In the genomic region with DNA sequence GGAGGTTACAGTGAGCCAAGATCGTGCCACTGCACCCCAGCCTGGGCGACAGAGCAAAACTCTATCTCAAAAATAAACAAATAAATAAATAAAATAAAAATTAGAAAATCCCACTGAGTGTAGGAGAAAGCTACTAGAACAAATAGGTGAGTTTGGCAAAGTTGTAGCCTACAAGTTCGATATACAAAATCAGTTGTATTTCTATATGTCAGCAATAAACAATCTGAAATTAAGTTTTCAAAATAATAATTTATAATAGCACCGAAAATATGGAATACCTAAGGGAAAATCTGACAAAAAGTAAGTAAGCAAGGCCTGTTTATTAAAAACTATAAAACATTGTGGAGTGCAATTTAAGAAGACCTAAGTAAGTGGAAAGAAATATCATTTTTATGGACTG, we compare ENCODE assay signal across 37 cellular contexts. TPM values are rescaled to one million over a fixed set of nuclear protein-coding genes. Genes with fewer than 3 reads are reported as not detected.
"Had no signal": no experiment of that assay in that cellular context is flagged by ENCODE, and none has a peak within 500 bp of the region (broad histone marks: within the 10 kb centered on the region; RNA-seq: fewer than 3 reads in every experiment).

No MANE protein-coding gene starts in this region.

- DNase-seq: activated B cell treated with CpG ODN at 0.5 μM for 24 hours; activated CD4-positive, alpha-beta memory T cell treated with anti-CD3 and anti-CD28 coated beads for 36 hours; activated CD4-positive, alpha-beta T cell treated with anti-CD3 and anti-CD28 coated beads for 4 hours; activated CD4-positive, alpha-beta T cell treated with anti-CD3 and anti-CD28 coated beads, Interleukin-2, amount 10 ng/mL, durations not matched to agents 24 days and 14 days; activated CD4-positive, alpha-beta T cell treated with anti-CD3 and anti-CD28 coated beads, Interleukin-2, amount 50 U/mL, for 1 hour; activated CD4-positive, alpha-beta T cell treated with anti-CD3 and anti-CD28 coated beads, Interleukin-2, amount 50 U/mL, for 4 hours; activated CD4-positive, CD25-positive, alpha-beta regulatory T cell treated with anti-CD3 and anti-CD28 coated beads, Interleukin-2, amount 50 U/mL, for 72 hours; activated CD8-positive, alpha-beta memory T cell treated with anti-CD3 and anti-CD28 coated beads, Interleukin-2, amount 50 U/mL, for 4 hours; activated CD8-positive, alpha-beta T cell treated with anti-CD3 and anti-CD28 coated beads for 36 hours; activated effector memory CD4-positive, alpha-beta T cell treated with anti-CD3 and anti-CD28 coated beads, Interleukin-2, amount 50 U/mL, for 16 hours; activated gamma-delta T cell treated with Interleukin-2 at 50 U/mL for 16 hours; activated naive CD4-positive, alpha-beta T cell; activated naive CD4-positive, alpha-beta T cell treated with anti-CD3 and anti-CD28 coated beads for 36 hours; activated naive CD4-positive, alpha-beta T cell treated with anti-CD3 and anti-CD28 coated beads, Interleukin-2, amount 50 U/mL, for 16 hours; activated naive CD8-positive, alpha-beta T cell treated with anti-CD3 and anti-CD28 coated beads for 36 hours; activated T-cell treated with anti-CD3 and anti-CD28 coated beads for 4 hours; activated T-cell treated with anti-CD3 and anti-CD28 coated beads, Interleukin-2, amount 50 U/mL, for 1 hour; activated T-cell treated with anti-CD3 and anti-CD28 coated beads, Interleukin-2, amount 50 U/mL, for 4 hours; activated T-cell treated with anti-CD3 and anti-CD28 coated beads, Interleukin-2, amount 50 U/mL, for 72 hours; adrenal gland; amniotic stem cell; aorta; body of pancreas; brain microvascular endothelial cell; central memory CD4-positive, alpha-beta T cell; T-helper 2 cell; T-helper 9 cell had no signal

- H3K36me3 ChIP-seq: adrenal gland, brain microvascular endothelial cell, breast epithelium had no signal

- H3K4me1 ChIP-seq: adrenal gland, body of pancreas, breast epithelium had no signal

- H3K9me3 ChIP-seq: adrenal gland, body of pancreas had no signal

- ATAC-seq: activated CD8-positive, alpha-beta T cell treated with anti-CD3 and anti-CD28 coated beads for 36 hours; activated naive CD4-positive, alpha-beta T cell treated with anti-CD3 and anti-CD28 coated beads, Interleukin-2, amount 50 U/mL, for 72 hours; activated T-cell treated with anti-CD3 and anti-CD28 coated beads, Interleukin-2, amount 50 U/mL, for 4 hours; activated T-cell treated with anti-CD3 and anti-CD28 coated beads, Interleukin-2, amount 50 U/mL, for 72 hours; activated T-helper 17 cell treated with anti-CD3 and anti-CD28 coated beads, Interleukin-2, amount 50 U/mL, for 72 hours; body of pancreas had no signal

- H3K27me3 ChIP-seq: adrenal gland, body of pancreas, brain microvascular endothelial cell, breast epithelium had no signal

- H3K4me3 ChIP-seq: adrenal gland, body of pancreas, breast epithelium had no signal

- H3K27ac ChIP-seq: adrenal gland, body of pancreas, brain microvascular endothelial cell, breast epithelium, VCaP had no signal

- FAIRE-seq: astrocyte, TTC549 had no signal

RNA-seq across cellular contexts. Expression of a gene that starts 5.1 kb away (rescaled TPM):
- total RNA-seq: activated B cell treated with CpG ODN at 0.5 μM for 24 hours; activated CD4-positive, alpha-beta memory T cell treated with anti-CD3 and anti-CD28 coated beads for 36 hours; activated CD4-positive, alpha-beta T cell treated with anti-CD3 and anti-CD28 coated beads, Interleukin-2, amount 10 ng/mL, durations not matched to agents 24 days and 14 days; activated CD8-positive, alpha-beta memory T cell treated with anti-CD3 and anti-CD28 coated beads for 36 hours; activated CD8-positive, alpha-beta T cell treated with anti-CD3 and anti-CD28 coated beads for 36 hours; activated naive CD4-positive, alpha-beta T cell treated with anti-CD3 and anti-CD28 coated beads for 36 hours; activated naive CD4-positive, alpha-beta T cell treated with anti-CD3 and anti-CD28 coated beads, Interleukin-2, amount 50 U/mL, for 72 hours; activated naive CD8-positive, alpha-beta T cell treated with anti-CD3 and anti-CD28 coated beads for 36 hours; activated T-cell treated with anti-CD3 and anti-CD28 coated beads, Interleukin-2, amount 50 U/mL, for 4 hours; activated T-cell treated with anti-CD3 and anti-CD28 coated beads, Interleukin-2, amount 50 U/mL, for 72 hours; activated T-helper 1 cell treated with anti-CD3 and anti-CD28 coated beads, Interleukin-12 subunit alpha, Interleukin-12 subunit beta, Interleukin-2, Interleukin-4 antibody, amounts not matched to agents 30 ng/mL and 10 ng/mL and 1 ng/mL, durations not matched to agents 14 hours and 24 hours and 36 hours; activated T-helper 17 cell treated with anti-CD3 and anti-CD28 coated beads, Interleukin-2, amount 50 U/mL, for 72 hours; adrenal gland; aorta; astrocyte; body of pancreas; breast epithelium; cardiac septum; cerebellum had no signal
- polyA plus RNA-seq: adrenal gland, aorta had no signal

RNA-seq across cellular contexts. Expression of a gene that starts 27.1 kb away (rescaled TPM):
- total RNA-seq: activated B cell treated with CpG ODN at 0.5 μM for 24 hours; activated CD4-positive, alpha-beta memory T cell treated with anti-CD3 and anti-CD28 coated beads for 36 hours; activated CD4-positive, alpha-beta T cell treated with anti-CD3 and anti-CD28 coated beads, Interleukin-2, amount 10 ng/mL, durations not matched to agents 24 days and 14 days; activated CD8-positive, alpha-beta memory T cell treated with anti-CD3 and anti-CD28 coated beads for 36 hours; activated CD8-positive, alpha-beta T cell treated with anti-CD3 and anti-CD28 coated beads for 36 hours; activated naive CD4-positive, alpha-beta T cell treated with anti-CD3 and anti-CD28 coated beads for 36 hours; activated naive CD4-positive, alpha-beta T cell treated with anti-CD3 and anti-CD28 coated beads, Interleukin-2, amount 50 U/mL, for 72 hours; activated naive CD8-positive, alpha-beta T cell treated with anti-CD3 and anti-CD28 coated beads for 36 hours; activated T-cell treated with anti-CD3 and anti-CD28 coated beads, Interleukin-2, amount 50 U/mL, for 4 hours; activated T-cell treated with anti-CD3 and anti-CD28 coated beads, Interleukin-2, amount 50 U/mL, for 72 hours; activated T-helper 1 cell treated with anti-CD3 and anti-CD28 coated beads, Interleukin-12 subunit alpha, Interleukin-12 subunit beta, Interleukin-2, Interleukin-4 antibody, amounts not matched to agents 30 ng/mL and 10 ng/mL and 1 ng/mL, durations not matched to agents 14 hours and 24 hours and 36 hours; activated T-helper 17 cell treated with anti-CD3 and anti-CD28 coated beads, Interleukin-2, amount 50 U/mL, for 72 hours; adrenal gland; aorta; astrocyte; body of pancreas; breast epithelium; cardiac septum; cerebellum had no signal
- polyA plus RNA-seq: adrenal gland, aorta had no signal

RNA-seq across cellular contexts. Expression of a gene that starts 42.7 kb away (rescaled TPM):
- total RNA-seq: activated B cell treated with CpG ODN at 0.5 μM for 24 hours; activated CD4-positive, alpha-beta memory T cell treated with anti-CD3 and anti-CD28 coated beads for 36 hours; activated CD4-positive, alpha-beta T cell treated with anti-CD3 and anti-CD28 coated beads, Interleukin-2, amount 10 ng/mL, durations not matched to agents 24 days and 14 days; activated CD8-positive, alpha-beta memory T cell treated with anti-CD3 and anti-CD28 coated beads for 36 hours; activated CD8-positive, alpha-beta T cell treated with anti-CD3 and anti-CD28 coated beads for 36 hours; activated naive CD4-positive, alpha-beta T cell treated with anti-CD3 and anti-CD28 coated beads for 36 hours; activated naive CD4-positive, alpha-beta T cell treated with anti-CD3 and anti-CD28 coated beads, Interleukin-2, amount 50 U/mL, for 72 hours; activated naive CD8-positive, alpha-beta T cell treated with anti-CD3 and anti-CD28 coated beads for 36 hours; activated T-cell treated with anti-CD3 and anti-CD28 coated beads, Interleukin-2, amount 50 U/mL, for 4 hours; activated T-cell treated with anti-CD3 and anti-CD28 coated beads, Interleukin-2, amount 50 U/mL, for 72 hours; activated T-helper 1 cell treated with anti-CD3 and anti-CD28 coated beads, Interleukin-12 subunit alpha, Interleukin-12 subunit beta, Interleukin-2, Interleukin-4 antibody, amounts not matched to agents 30 ng/mL and 10 ng/mL and 1 ng/mL, durations not matched to agents 14 hours and 24 hours and 36 hours; activated T-helper 17 cell treated with anti-CD3 and anti-CD28 coated beads, Interleukin-2, amount 50 U/mL, for 72 hours; adrenal gland; aorta; astrocyte; body of pancreas; breast epithelium; cardiac septum; cerebellum had no signal
- polyA plus RNA-seq: adrenal gland, aorta had no signal

RNA-seq across cellular contexts. Expression of a gene that starts 54.9 kb away (rescaled TPM):
- total RNA-seq: activated B cell treated with CpG ODN at 0.5 μM for 24 hours; activated CD4-positive, alpha-beta memory T cell treated with anti-CD3 and anti-CD28 coated beads for 36 hours; activated CD4-positive, alpha-beta T cell treated with anti-CD3 and anti-CD28 coated beads, Interleukin-2, amount 10 ng/mL, durations not matched to agents 24 days and 14 days; activated CD8-positive, alpha-beta memory T cell treated with anti-CD3 and anti-CD28 coated beads for 36 hours; activated CD8-positive, alpha-beta T cell treated with anti-CD3 and anti-CD28 coated beads for 36 hours; activated naive CD4-positive, alpha-beta T cell treated with anti-CD3 and anti-CD28 coated beads for 36 hours; activated naive CD4-positive, alpha-beta T cell treated with anti-CD3 and anti-CD28 coated beads, Interleukin-2, amount 50 U/mL, for 72 hours; activated naive CD8-positive, alpha-beta T cell treated with anti-CD3 and anti-CD28 coated beads for 36 hours; activated T-cell treated with anti-CD3 and anti-CD28 coated beads, Interleukin-2, amount 50 U/mL, for 4 hours; activated T-cell treated with anti-CD3 and anti-CD28 coated beads, Interleukin-2, amount 50 U/mL, for 72 hours; activated T-helper 1 cell treated with anti-CD3 and anti-CD28 coated beads, Interleukin-12 subunit alpha, Interleukin-12 subunit beta, Interleukin-2, Interleukin-4 antibody, amounts not matched to agents 30 ng/mL and 10 ng/mL and 1 ng/mL, durations not matched to agents 14 hours and 24 hours and 36 hours; activated T-helper 17 cell treated with anti-CD3 and anti-CD28 coated beads, Interleukin-2, amount 50 U/mL, for 72 hours; adrenal gland; aorta; astrocyte; body of pancreas; breast epithelium; cardiac septum; cerebellum had no signal
- polyA plus RNA-seq: adrenal gland, aorta had no signal
